Comparison of ENCODE assay signal across 17 cellular contexts in genomic region chr19:49779731-49780578, GRCh38. TPM values are rescaled to one million over a fixed set of nuclear protein-coding genes. Genes with fewer than 3 reads are reported as not detected.
DNase-seq lines count a peak whose midpoint lies in the region; FAIRE-seq and TF ChIP-seq lines count a peak whose summit lies in the region.
"Had no signal": no experiment of that assay in that cellular context is flagged by ENCODE, and none has a peak within 500 bp of the region (broad histone marks: within the 10 kb centered on the region; RNA-seq: fewer than 3 reads in every experiment).

No MANE protein-coding gene starts in this region.

- TF ChIP-seq CTCF in HFFc6 (IDR thresholded peaks at IDR 0.05) (no peak), astrocyte (IDR thresholded peaks at IDR 0.05; ENCODE audit: insufficient read depth, low read depth, low read length) (no peak), nephron progenitor cell (IDR thresholded peaks at IDR 0.05) (no peak)

- H3K9me3 ChIP-seq in astrocyte (ENCODE audit: insufficient read depth, low read depth, low read length), result no peaks in the 10 kb centered on the region

- peaks cover 51% of the 10 kb centered on the region for H4K20me1 ChIP-seq in astrocyte (ENCODE audit: insufficient read depth, low read length)

- FAIRE-seq in astrocyte (lab: Jason Lieb, UNC) (no peak), RCC 7860 (lab: Jason Lieb, UNC) (no peak)

- peaks cover 53% of the 10 kb centered on the region for H3K79me2 ChIP-seq in astrocyte (ENCODE audit: insufficient read depth, low read length)

- no peak overlapping the region for H2AFZ ChIP-seq in astrocyte (ENCODE audit: low read depth, low read length)

- no peak for DNase-seq in activated CD4-positive, alpha-beta T cell treated with anti-CD3 and anti-CD28 coated beads, Interleukin-2, amount 10 ng/mL, durations not matched to agents 24 days and 14 days
- DNase-seq in activated CD4-positive, alpha-beta T cell treated with anti-CD3 and anti-CD28 coated beads for 4 hours, result no peak
- DNase-seq in HFFc6, result no peak
- DNase-seq in astrocyte (ENCODE audit: low read depth), result no peak
- no peak for DNase-seq in nephron progenitor cell
- DNase-seq in Kasumi-1 (lab: John Stamatoyannopoulos, UW), result no peak
- no peak for DNase-seq in DMS153 (lab: John Stamatoyannopoulos, UW)
- DNase-seq in RCC 7860 (ENCODE audit: low spot score), result no peak
- DNase-seq: 8988T; activated CD4-positive, CD25-positive, alpha-beta regulatory T cell; COR-L47; GF-D8; head of caudate nucleus; NCI-H2171; substantia nigra had no signal

- H3K4me2 ChIP-seq in astrocyte (ENCODE audit: low read length), result no peak overlapping the region
- H3K4me2 ChIP-seq: smooth muscle cell had no signal

- no peaks in the 10 kb centered on the region for H3K27me3 Mint-ChIP-seq in activated CD4-positive, alpha-beta T cell treated with anti-CD3 and anti-CD28 coated beads, Interleukin-2, amount 10 ng/mL, durations not matched to agents 24 days and 14 days
- H3K27me3 Mint-ChIP-seq in HFFc6 (ENCODE audit: insufficient read depth) (no peaks in the 10 kb centered on the region), astrocyte (ENCODE audit: low read depth, unreplicated experiment) (no peaks in the 10 kb centered on the region), nephron progenitor cell (ENCODE audit: low read depth, poor library complexity) (peaks cover 2% of the 10 kb centered on the region)

- no peaks in the 10 kb centered on the region for H3K9me3 Mint-ChIP-seq in activated CD4-positive, alpha-beta T cell treated with anti-CD3 and anti-CD28 coated beads, Interleukin-2, amount 10 ng/mL, durations not matched to agents 24 days and 14 days
- no peaks in the 10 kb centered on the region for H3K9me3 Mint-ChIP-seq in HFFc6
- no peaks in the 10 kb centered on the region for H3K9me3 Mint-ChIP-seq in astrocyte (ENCODE audit: unreplicated experiment)
- no peaks in the 10 kb centered on the region for H3K9me3 Mint-ChIP-seq in nephron progenitor cell

- no peak overlapping the region for H3K4me3 Mint-ChIP-seq in activated CD4-positive, alpha-beta T cell treated with anti-CD3 and anti-CD28 coated beads, Interleukin-2, amount 10 ng/mL, durations not matched to agents 24 days and 14 days
- H3K4me3 Mint-ChIP-seq in HFFc6, result no peak overlapping the region
- no peak overlapping the region for H3K4me3 Mint-ChIP-seq in astrocyte (ENCODE audit: unreplicated experiment)
- H3K4me3 Mint-ChIP-seq in nephron progenitor cell, result no peak overlapping the region

- H3K36me3 ChIP-seq in astrocyte (ENCODE audit: insufficient read depth, low read length), result peaks cover 10% of the 10 kb centered on the region

- H3K4me3 ChIP-seq in astrocyte (ENCODE audit: insufficient read depth, low read depth, low read length), result no peak overlapping the region
- H3K4me3 ChIP-seq: smooth muscle cell had no signal

- no peaks in the 10 kb centered on the region for H3K27me3 ChIP-seq in astrocyte (ENCODE audit: insufficient read depth, low read length)

- peaks cover 41% of the 10 kb centered on the region for H3K36me3 Mint-ChIP-seq in activated CD4-positive, alpha-beta T cell treated with anti-CD3 and anti-CD28 coated beads, Interleukin-2, amount 10 ng/mL, durations not matched to agents 24 days and 14 days (ENCODE audit: low read depth)
- H3K36me3 Mint-ChIP-seq in HFFc6 (ENCODE audit: low read depth), result peaks cover 17% of the 10 kb centered on the region
- H3K36me3 Mint-ChIP-seq in astrocyte (ENCODE audit: low read depth, unreplicated experiment), result peaks cover 25% of the 10 kb centered on the region
- H3K36me3 Mint-ChIP-seq in nephron progenitor cell (ENCODE audit: low read depth), result peaks cover 37% of the 10 kb centered on the region

- peaks cover 7% of the 10 kb centered on the region for H3K4me1 Mint-ChIP-seq in activated CD4-positive, alpha-beta T cell treated with anti-CD3 and anti-CD28 coated beads, Interleukin-2, amount 10 ng/mL, durations not matched to agents 24 days and 14 days
- peaks cover 4% of the 10 kb centered on the region for H3K4me1 Mint-ChIP-seq in HFFc6 (ENCODE audit: low read depth)
- H3K4me1 Mint-ChIP-seq in astrocyte (ENCODE audit: low read depth, unreplicated experiment), result no peaks in the 10 kb centered on the region
- peaks cover 17% of the 10 kb centered on the region for H3K4me1 Mint-ChIP-seq in nephron progenitor cell

- H3K4me1 ChIP-seq in astrocyte (ENCODE audit: insufficient read depth, low read length), result no peaks in the 10 kb centered on the region

- no peak overlapping the region for H3K27ac ChIP-seq in astrocyte (ENCODE audit: low read depth, low read length)
- H3K27ac ChIP-seq: epithelial cell of prostate had no signal

- H3K27ac Mint-ChIP-seq in activated CD4-positive, alpha-beta T cell treated with anti-CD3 and anti-CD28 coated beads, Interleukin-2, amount 10 ng/mL, durations not matched to agents 24 days and 14 days, result peak overlapping the region; percentile 3
- H3K27ac Mint-ChIP-seq in HFFc6 (0 out of 2 replicates have a peak overlapping the region, but pooled peaks have one; percentile 13), astrocyte (ENCODE audit: unreplicated experiment) (peak overlapping the region; percentile 48), nephron progenitor cell (peak overlapping the region; percentile 83)

- no peak overlapping the region for H3K9ac ChIP-seq in astrocyte (ENCODE audit: low read length)

- intact Hi-C loops in activated CD4-positive, alpha-beta T cell treated with anti-CD3 and anti-CD28 coated beads, Interleukin-2, amount 10 ng/mL, durations not matched to agents 24 days and 14 days (cut with micrococcal nuclease), result no loop called here

RNA-seq across cellular contexts. Expression of gene AP2A1, which starts 13.2 kb away (rescaled TPM):
- 61.8 and 68.0 TPM in 2 replicates for total RNA-seq in activated CD4-positive, alpha-beta T cell treated with anti-CD3 and anti-CD28 coated beads, Interleukin-2, amount 10 ng/mL, durations not matched to agents 24 days and 14 days
- total RNA-seq in HFFc6 (2021; fragmentation: NEBNext Ultra II Directional; extraction: Animal tissue kit (Norgen Biotek cat#: 25700)), result 100 to 1,000 TPM; 145 to 177 (median 162) TPM
- 163 and 168 TPM in 2 replicates for total RNA-seq in astrocyte

RNA-seq across cellular contexts. Expression of gene TSKS, which starts 16.8 kb away (rescaled TPM):
- total RNA-seq in activated CD4-positive, alpha-beta T cell treated with anti-CD3 and anti-CD28 coated beads, Interleukin-2, amount 10 ng/mL, durations not matched to agents 24 days and 14 days, result 0.92 and 1.6 TPM in 2 replicates
- not detected for total RNA-seq in HFFc6 (2021; fragmentation: NEBNext Ultra II Directional; extraction: Animal tissue kit (Norgen Biotek cat#: 25700))
- total RNA-seq in astrocyte, result not detected in 2 replicates
- total RNA-seq: smooth muscle cell had no signal

RNA-seq across cellular contexts. Expression of gene FUZ, which starts 33.1 kb away (rescaled TPM):
- 16.2 and 16.4 TPM in 2 replicates for total RNA-seq in activated CD4-positive, alpha-beta T cell treated with anti-CD3 and anti-CD28 coated beads, Interleukin-2, amount 10 ng/mL, durations not matched to agents 24 days and 14 days
- total RNA-seq in HFFc6 (2021; fragmentation: NEBNext Ultra II Directional; extraction: Animal tissue kit (Norgen Biotek cat#: 25700)), result 10 to 100 TPM in 5 of 6 experiments, 1 to 10 TPM in 1; 9.4 to 14.2 (median 11.7) TPM
- 8.9 and 9.8 TPM in 2 replicates for total RNA-seq in astrocyte

RNA-seq across cellular contexts. Expression of gene MED25, which starts 38.1 kb away (rescaled TPM):
- 49.1 and 51.5 TPM in 2 replicates for total RNA-seq in activated CD4-positive, alpha-beta T cell treated with anti-CD3 and anti-CD28 coated beads, Interleukin-2, amount 10 ng/mL, durations not matched to agents 24 days and 14 days
- 10 to 100 TPM; 44.5 to 50.6 (median 47.8) TPM for total RNA-seq in HFFc6 (2021; fragmentation: NEBNext Ultra II Directional; extraction: Animal tissue kit (Norgen Biotek cat#: 25700))
- 61.3 and 72.2 TPM in 2 replicates for total RNA-seq in astrocyte

Comparison
In these comparisons a context has a peak if more than half of its experiments do, and no peak if none do; other contexts are left out.
1. H3K27ac Mint-ChIP-seq: peak in every context shown above with its lines; median percentile 83 in nephron progenitor cell; 48 in astrocyte; 13 in HFFc6; 3 in activated CD4-positive, alpha-beta T cell treated with anti-CD3 and anti-CD28 coated beads, Interleukin-2, amount 10 ng/mL, durations not matched to agents 24 days and 14 days.